9 cellular contexts compared by ENCODE assay signal in genomic region chr5:463952-464351, GRCh38. TPM values are rescaled to one million over a fixed set of nuclear protein-coding genes. Genes with fewer than 3 reads are reported as not detected.
DNase-seq lines count a peak whose midpoint lies in the region; ATAC-seq and TF ChIP-seq lines count a peak whose summit lies in the region.
"Had no signal": no experiment of that assay in that cellular context is flagged by ENCODE, and none has a peak within 500 bp of the region (broad histone marks: within the 10 kb centered on the region; RNA-seq: fewer than 3 reads in every experiment).

No MANE protein-coding gene starts in this region.

- H3K36me3 Mint-ChIP-seq in natural killer cell: peaks cover 6% of the 10 kb centered on the region

- no peaks in the 10 kb centered on the region for H3K9me3 Mint-ChIP-seq in natural killer cell

- no peak overlapping the region for H3K4me3 ChIP-seq in aorta (ENCODE audit: low read length in 2 of 2)
- H3K4me3 ChIP-seq: pancreas had no signal

- H3K4me3 Mint-ChIP-seq in natural killer cell: no peak overlapping the region

- H3K9me3 ChIP-seq in aorta (ENCODE audit: control insufficient read depth, low read length): no peaks in the 10 kb centered on the region
- H3K9me3 ChIP-seq: pancreas had no signal

- H3K27ac ChIP-seq in aorta (ENCODE audit: low read depth in 1 of 2, low read length in 2 of 2): no peak overlapping the region
- H3K27ac ChIP-seq: pancreas had no signal

- TF ChIP-seq CTCF in natural killer cell (IDR thresholded peaks at IDR 0.05): no peak

- DNase-seq in left cardiac atrium: peak; percentile 9
- DNase-seq in cardiac septum (ENCODE audit: low spot score): no peak
- peak; percentile 76 for DNase-seq in activated T-helper 9 cell treated with anti-CD3 and anti-CD28 coated beads, Interleukin-2, amount 50 U/mL, for 16 hours (ENCODE audit: low read depth)
- DNase-seq in natural killer cell: no peak
- DNase-seq in aorta: peak; percentile 46 to 49
- DNase-seq in retina: no peak
- no peak for DNase-seq in 8988T
- no peak for DNase-seq in NCI-H748 (lab: John Stamatoyannopoulos, UW; ENCODE audit: unreplicated experiment)

- no peak for ATAC-seq in left cardiac atrium
- ATAC-seq in natural killer cell: peak in 2 of 3 donors; percentile 52 to 84
- no peak for ATAC-seq in aorta (ENCODE audit: low FRiP score)
- ATAC-seq: pancreas had no signal

- H3K27ac Mint-ChIP-seq in natural killer cell: peak overlapping the region in 1 of 2 donors; percentile 68

- no peaks in the 10 kb centered on the region for H3K27me3 ChIP-seq in aorta (ENCODE audit: control insufficient read depth in 1 of 2, insufficient read depth in 2 of 2, low read length in 1 of 2)
- H3K27me3 ChIP-seq: pancreas had no signal

- no peaks in the 10 kb centered on the region for H3K4me1 ChIP-seq in aorta (ENCODE audit: control insufficient read depth in 1 of 2, insufficient read depth in 2 of 2, low read length in 2 of 2)

- 85 to 87% methylated on average over 18 of the region's 18 CpGs for WGBS in aorta, 2 donors

- intact Hi-C loops in left cardiac atrium (cut with DNase I) (no loop called here), cardiac septum (cut with DNase I) (no loop called here), natural killer cell (cut with micrococcal nuclease) (no loop called here), aorta (cut with DNase I) (no loop called here)

- H3K4me1 Mint-ChIP-seq in natural killer cell: peaks cover 0 to 6% of the 10 kb centered on the region in 2 donors

- peaks cover 0 to 3% of the 10 kb centered on the region in 2 donors for H3K36me3 ChIP-seq in aorta (ENCODE audit: control insufficient read depth in 1 of 2, insufficient read depth in 2 of 2, low read length in 1 of 2)

- no peaks in the 10 kb centered on the region for H3K27me3 Mint-ChIP-seq in natural killer cell (ENCODE audit: low read depth in 2 of 2)

RNA-seq across cellular contexts. Expression of gene EXOC3, which starts 21.0 kb away (rescaled TPM):
- total RNA-seq in left cardiac atrium: 10 to 100 TPM; 41.4 to 42.3 TPM
- 42.9 TPM for total RNA-seq in cardiac septum
- total RNA-seq in natural killer cell: 10 to 100 TPM; 89.6 to 99.9 (median 96.3) TPM
- 10 to 100 TPM; 54.6 to 65.2 TPM for total RNA-seq in aorta
- 10 to 100 TPM; 31.3 to 88.9 TPM for polyA plus RNA-seq in aorta

Comparison
In these comparisons a context has a peak if more than half of its experiments do, and no peak if none do; other contexts are left out.
1. DNase-seq: peak in left cardiac atrium (single experiment), activated T-helper 9 cell treated with anti-CD3 and anti-CD28 coated beads, Interleukin-2, amount 50 U/mL, for 16 hours (single experiment) and aorta (2 of 2); none in cardiac septum (single experiment), natural killer cell (single experiment), retina (single experiment), 8988T (single experiment) and NCI-H748 (single experiment).
2. ATAC-seq: peak in natural killer cell (2 of 3); none in left cardiac atrium (0 of 2) and aorta (single experiment).